In genomic region chr15:28098766-28099554, GRCh38 we compare ENCODE assay signal across 9 cellular contexts. TPM values are rescaled to one million over a fixed set of nuclear protein-coding genes. Genes with fewer than 3 reads are reported as not detected.
DNase-seq lines count a peak whose midpoint lies in the region; TF ChIP-seq lines count a peak whose summit lies in the region.
"Had no signal": no experiment of that assay in that cellular context is flagged by ENCODE, and none has a peak within 500 bp of the region (broad histone marks: within the 10 kb centered on the region; RNA-seq: fewer than 3 reads in every experiment).

Gene OCA2 (minus strand): TSS chr15:28099315. CDS start chr15:28081874, 17,441 bp downstream.

- H3K4me3 ChIP-seq in NB4 (ENCODE audit: low read depth, low read length), result no peak within 1 kb of the TSS

- H3K27ac Mint-ChIP-seq in stimulated activated naive CD8-positive, alpha-beta T cell treated with anti-CD3 and anti-CD28 coated beads, Interleukin-15, Interleukin-2, amounts not matched to agents 100 ng/mL and 50 ng/mL, for 24 hours, result peak within 1 kb of the TSS; percentile 49

- H3K4me1 Mint-ChIP-seq in stimulated activated naive CD8-positive, alpha-beta T cell treated with anti-CD3 and anti-CD28 coated beads, Interleukin-15, Interleukin-2, amounts not matched to agents 100 ng/mL and 50 ng/mL, for 24 hours (ENCODE audit: low read depth), result peaks cover 27% of the 10 kb centered on the region

- peak; percentile 35 for TF ChIP-seq CTCF in NB4 (IDR thresholded peaks at IDR 0.05; ENCODE audit: low read depth, low read length)

- TF ChIP-seq POLR2A in NB4 (IDR thresholded peaks at IDR 0.05; ENCODE audit: extremely low read depth, insufficient read length), result no peak

- DNase-seq in COLO668 (lab: John Stamatoyannopoulos, UW; ENCODE audit: unreplicated experiment) (peak; percentile 35), NB4 (ENCODE audit: low read depth) (peak; percentile 70), ecto neural progenitor cell (ENCODE audit: low spot score) (peak; percentile 89), mesenteric fat pad (ENCODE audit: low spot score) (peak; percentile 86), NCI-H1436 (lab: John Stamatoyannopoulos, UW) (no peak), DMS153 treated with DMSO at 0.1 percent for 48 hours (lab: John Stamatoyannopoulos, UW; ENCODE audit: unreplicated experiment) (no peak)
- DNase-seq in activated CD4-positive, CD25-positive, alpha-beta regulatory T cell treated with anti-CD3 and anti-CD28 coated beads, Interleukin-2, amount 50 U/mL, for 72 hours, result peak; percentile 58

- no peaks in the 10 kb centered on the region for H3K9me3 Mint-ChIP-seq in stimulated activated naive CD8-positive, alpha-beta T cell treated with anti-CD3 and anti-CD28 coated beads, Interleukin-15, Interleukin-2, amounts not matched to agents 100 ng/mL and 50 ng/mL, for 24 hours

- H3K27me3 Mint-ChIP-seq in stimulated activated naive CD8-positive, alpha-beta T cell treated with anti-CD3 and anti-CD28 coated beads, Interleukin-15, Interleukin-2, amounts not matched to agents 100 ng/mL and 50 ng/mL, for 24 hours, result peaks cover 63% of the 10 kb centered on the region

- no peaks in the 10 kb centered on the region for H3K36me3 Mint-ChIP-seq in stimulated activated naive CD8-positive, alpha-beta T cell treated with anti-CD3 and anti-CD28 coated beads, Interleukin-15, Interleukin-2, amounts not matched to agents 100 ng/mL and 50 ng/mL, for 24 hours (ENCODE audit: low read depth)

- H3K4me3 Mint-ChIP-seq in stimulated activated naive CD8-positive, alpha-beta T cell treated with anti-CD3 and anti-CD28 coated beads, Interleukin-15, Interleukin-2, amounts not matched to agents 100 ng/mL and 50 ng/mL, for 24 hours, result peak within 1 kb of the TSS; percentile 21

RNA-seq across cellular contexts. Expression of gene OCA2, which starts in this region (rescaled TPM):
- not detected for total RNA-seq in mesenteric fat pad
- total RNA-seq: pulmonary artery endothelial cell had no signal

Comparison
In these comparisons a context has a peak if more than half of its experiments do, and no peak if none do; other contexts are left out.
1. Peak in DNase-seq in mesenteric fat pad; RNA of the gene not detected or under 1 TPM.
2. DNase-seq: peak in COLO668 (single experiment), NB4 (single experiment), activated CD4-positive, CD25-positive, alpha-beta regulatory T cell treated with anti-CD3 and anti-CD28 coated beads, Interleukin-2, amount 50 U/mL, for 72 hours (single experiment) and ecto neural progenitor cell (single experiment); none in NCI-H1436 (single experiment) and DMS153 treated with DMSO at 0.1 percent for 48 hours (single experiment).